In the genomic region with DNA sequence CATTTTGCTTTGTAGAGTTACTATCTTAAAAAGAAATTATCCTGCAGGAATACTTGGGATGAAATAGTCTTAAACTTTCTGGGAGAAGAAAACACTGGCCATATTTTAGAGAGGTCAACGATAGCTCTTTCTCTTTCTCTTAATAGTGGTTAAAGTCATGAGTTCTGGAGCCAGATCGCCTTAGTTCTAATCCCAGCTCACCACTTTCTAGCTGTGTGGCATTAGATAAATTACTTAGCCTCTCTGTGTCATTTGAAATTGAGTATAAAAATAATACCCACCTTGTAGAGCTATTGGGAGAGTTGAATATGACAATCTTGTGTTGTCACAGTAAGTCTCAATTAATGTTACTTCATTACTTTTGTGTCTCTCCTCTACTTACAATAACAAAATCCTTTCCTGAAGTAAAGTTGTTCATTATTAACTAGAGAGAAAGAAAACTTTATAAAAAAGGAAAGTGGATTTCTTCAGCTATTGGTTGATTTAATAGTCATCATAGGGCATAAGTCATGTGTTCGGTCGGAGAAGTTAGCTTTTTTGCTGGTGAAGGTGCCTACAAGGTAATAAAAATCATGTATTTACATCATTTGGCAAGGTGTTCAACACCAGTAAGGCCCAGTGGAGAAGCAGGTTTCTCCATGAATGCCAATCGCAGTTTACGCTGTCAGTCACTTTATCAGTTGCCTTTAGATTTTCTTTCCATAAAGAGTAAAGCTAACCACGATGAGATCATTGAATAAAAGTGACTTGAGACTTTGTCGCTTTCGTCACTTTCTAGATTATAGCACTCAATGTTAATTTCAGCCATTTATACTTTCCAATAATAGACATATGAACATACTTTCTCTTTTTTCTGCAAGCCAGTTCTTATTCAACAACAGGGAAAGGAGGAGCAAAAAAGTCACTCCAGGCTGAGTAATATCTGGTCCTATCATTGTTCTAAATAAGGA, we compare ENCODE assay signal across 9 cellular contexts. TPM values are rescaled to one million over a fixed set of nuclear protein-coding genes. Genes with fewer than 3 reads are reported as not detected.
DNase-seq lines count a peak whose midpoint lies in the region; ATAC-seq, FAIRE-seq and TF ChIP-seq lines count a peak whose summit lies in the region.
"Had no signal": no experiment of that assay in that cellular context is flagged by ENCODE, and none has a peak within 500 bp of the region (broad histone marks: within the 10 kb centered on the region; RNA-seq: fewer than 3 reads in every experiment).

No MANE protein-coding gene starts in this region.

- peak overlapping the region; percentile 65 for H3K4me3 ChIP-seq in A549
- peak overlapping the region; percentile 89 for H3K4me3 ChIP-seq in coronary artery
- peak overlapping the region; percentile 66 to 86 for H3K4me3 ChIP-seq in muscle layer of duodenum (ENCODE audit: low read depth in 1 of 2, low read length in 2 of 2)

- H3K27me3 ChIP-seq in muscle layer of duodenum (ENCODE audit: low read depth, low read length) = no peaks in the 10 kb centered on the region

- H3K4me2 ChIP-seq in A549 = peak overlapping the region; percentile 92

- peaks cover 0 to 7% of the 10 kb centered on the region in 2 donors for H3K36me3 ChIP-seq in muscle layer of duodenum (ENCODE audit: control insufficient read depth in 1 of 2, insufficient read depth in 2 of 2, low read length in 2 of 2)

- POLR2A ChIA-PET in A549 (lab: Yijun Ruan, JAX) = interaction anchor here (1.0 to 3.6 kb wide), 11 partner anchors 10 to 203 kb away, joined by 3 to 34 read pairs (median 5); no protein-coding TSS in a partner anchor

- peak overlapping the region; percentile 88 to 91 for H3K27ac ChIP-seq in A549
- H3K27ac ChIP-seq in coronary artery = peak overlapping the region; percentile 84 to 97
- peak overlapping the region; percentile 90 for H3K27ac ChIP-seq in muscle layer of duodenum (ENCODE audit: low read length)

- ATAC-seq in A549 = no peak
- no peak for ATAC-seq in HG02763 (IDR thresholded peaks at IDR 0.05; ENCODE audit: unreplicated experiment)

- no peaks in the 10 kb centered on the region for H3K9me3 ChIP-seq in A549
- no peaks in the 10 kb centered on the region for H3K9me3 ChIP-seq in muscle layer of duodenum (ENCODE audit: control insufficient read depth in 1 of 2, low read length in 2 of 2)

- no peak for TF ChIP-seq POLR2A in A549 (IDR thresholded peaks at IDR 0.05; ENCODE audit: low read length)

- no peak for TF ChIP-seq EP300 in A549 (IDR thresholded peaks at IDR 0.05)

- no peak for TF ChIP-seq CTCF in A549 (IDR thresholded peaks at IDR 0.05)
- no peak for TF ChIP-seq CTCF in coronary artery (IDR thresholded peaks at IDR 0.05)

- under 1% methylated on average over 9 of the region's 9 CpGs for WGBS in A549 (ENCODE audit: missing lambda C conversion rate)

- no peak for FAIRE-seq in A549 (lab: Jason Lieb, UNC)

- peak in 1 of 2 experiments; percentile 34 for DNase-seq in A549 (ENCODE audit: low read depth in 1 of 2, low spot score in 1 of 2)
- peak; percentile 20 for DNase-seq in LHCN-M2 (ENCODE audit: low read depth)
- no peak for DNase-seq in coronary artery (ENCODE audit: low spot score)
- DNase-seq in HuH-7.5 (ENCODE audit: low spot score) = no peak
- DNase-seq in AML-193 (lab: John Stamatoyannopoulos, UW) = no peak
- no peak for DNase-seq in cerebellar cortex (ENCODE audit: low spot score)
- DNase-seq: NCI-H510A had no signal

- CTCF ChIA-PET in A549 (lab: Yijun Ruan, JAX) = interaction anchor here (0.9 to 2.6 kb wide), 4 partner anchors 14 to 266 kb away, joined by 3 to 14 read pairs (median 6); no protein-coding TSS in a partner anchor

- H3K4me1 ChIP-seq in A549 (peaks cover 39% of the 10 kb centered on the region), muscle layer of duodenum (ENCODE audit: control insufficient read depth in 1 of 2, insufficient read depth in 2 of 2, low read length in 2 of 2) (peaks cover 5 to 9% of the 10 kb centered on the region in 2 donors)

- no peak for TF ChIP-seq RAD21 in A549 (conservative IDR thresholded peaks at IDR 0.05 in 1 of 2, IDR thresholded peaks at IDR 0.05 in 1 of 2)

TF ChIP-seq in A549, 52 proteins besides CTCF, POLR2A, EP300 and RAD21:
- TF ChIP-seq CHD2 (IDR thresholded peaks at IDR 0.05; ENCODE audit: low read length, partially characterized antibody) (no peak), MAZ (IDR thresholded peaks at IDR 0.05; ENCODE audit: borderline replicate concordance, low read depth, low read length) (no peak), NFE2L2 (conservative IDR thresholded peaks at IDR 0.05; ENCODE audit: low read length) (no peak), JUNB (IDR thresholded peaks at IDR 0.05) (no peak), SMC3 (IDR thresholded peaks at IDR 0.05) (no peak), PHF8 (IDR thresholded peaks at IDR 0.05; ENCODE audit: borderline replicate concordance, low read depth) (no peak), HOXA7 (CRISPR knock-in tag; IDR thresholded peaks at IDR 0.05) (no peak), HEYL (CRISPR knock-in tag; IDR thresholded peaks at IDR 0.05) (no peak), EHMT2 (IDR thresholded peaks at IDR 0.05; ENCODE audit: low read depth) (no peak), EHF (CRISPR knock-in tag; IDR thresholded peaks at IDR 0.05) (no peak), RARB (CRISPR knock-in tag; IDR thresholded peaks at IDR 0.05) (no peak), ZNF302 (CRISPR knock-in tag; IDR thresholded peaks at IDR 0.05) (no peak), HOXB13 (CRISPR knock-in tag; IDR thresholded peaks at IDR 0.05; ENCODE audit: low read depth) (no peak)
- TF ChIP-seq, protein P1, sequence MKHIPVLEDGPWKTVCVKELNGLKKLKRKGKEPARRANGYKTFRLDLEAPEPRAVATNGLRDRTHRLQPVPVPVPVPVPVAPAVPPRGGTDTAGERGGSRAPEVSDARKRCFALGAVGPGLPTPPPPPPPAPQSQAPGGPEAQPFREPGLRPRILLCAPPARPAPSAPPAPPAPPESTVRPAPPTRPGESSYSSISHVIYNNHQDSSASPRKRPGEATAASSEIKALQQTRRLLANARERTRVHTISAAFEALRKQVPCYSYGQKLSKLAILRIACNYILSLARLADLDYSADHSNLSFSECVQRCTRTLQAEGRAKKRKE (CRISPR knock-in tag; IDR thresholded peaks at IDR 0.05; ENCODE audit: low read depth) = no peak

RNA-seq across cellular contexts. Expression of a gene that starts 2.0 kb away (rescaled TPM):
- 79.6 and 82.5 TPM in 2 replicates for polyA plus RNA-seq in A549 (2011; rRNA removed)
- 58.4 and 71.1 TPM in 2 replicates for polyA plus RNA-seq in A549 (2012; cell fraction: cytosol; rRNA removed)
- polyA plus RNA-seq in A549 (2012; cell fraction: nucleus; rRNA removed) = 106 and 118 TPM in 2 replicates
- polyA plus RNA-seq in A549 (2017; fragmentation: RNase III; extraction: RNeasy Plus Mini Kit Qiagen cat#74134 plus additional on column Dnase treatment) = 43.6 to 47.9 TPM (median 46.7 TPM) in 3 replicates
- 212 and 221 TPM in 2 replicates for polyA minus RNA-seq in A549 (2011; rRNA and poly(A)+ RNA removed)
- 6.3 and 10.6 TPM in 2 replicates for total RNA-seq in LHCN-M2 (2014; rRNA removed)
- polyA plus RNA-seq in LHCN-M2 (2012) = 25.4 TPM
